In the genomic region with DNA sequence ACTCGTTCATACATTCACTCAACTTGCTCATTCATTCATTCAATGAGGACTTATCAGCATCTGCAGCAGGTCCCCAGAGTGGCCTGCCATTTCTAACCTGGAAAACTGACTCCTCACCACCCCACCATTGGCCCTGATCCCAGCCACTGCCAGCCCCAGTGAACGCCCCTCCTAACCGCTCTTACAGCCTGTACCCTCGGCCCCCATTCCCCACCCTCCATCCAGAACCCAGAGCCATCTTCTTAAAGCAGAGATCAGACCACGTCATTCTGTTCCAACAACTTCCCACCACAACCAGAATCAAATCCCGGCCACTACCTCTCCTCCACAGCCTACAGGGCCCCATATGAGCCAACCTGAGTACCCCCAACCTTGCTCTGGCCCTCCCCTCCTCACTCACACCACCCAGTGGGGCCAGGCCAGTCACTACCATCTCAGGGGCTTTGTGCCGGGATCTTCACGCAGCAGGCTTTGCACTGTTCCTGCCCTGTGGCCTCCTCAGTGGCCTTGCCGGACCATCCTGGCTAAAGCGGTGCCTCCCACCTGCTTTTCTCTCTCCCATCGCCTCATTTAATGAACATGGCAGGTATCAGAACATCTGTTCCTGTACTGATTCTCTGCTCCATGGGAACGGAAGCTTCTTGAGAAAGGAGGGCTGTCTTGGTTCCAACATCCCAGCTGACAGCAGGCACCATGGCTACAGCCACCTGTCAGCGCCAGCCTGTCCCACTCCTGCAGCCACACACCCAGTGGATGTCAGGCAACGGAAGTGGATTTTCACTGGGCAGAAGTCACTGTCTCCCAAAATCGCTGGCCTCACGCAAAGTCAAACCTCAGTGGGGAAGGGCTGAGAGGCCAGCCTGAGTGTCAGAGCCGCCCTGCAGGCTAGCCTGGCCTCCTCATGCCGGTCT, we compare ENCODE assay signal across 10 cellular contexts. TPM values are rescaled to one million over a fixed set of nuclear protein-coding genes. Genes with fewer than 3 reads are reported as not detected.
DNase-seq lines count a peak whose midpoint lies in the region; ATAC-seq and TF ChIP-seq lines count a peak whose summit lies in the region.
"Had no signal": no experiment of that assay in that cellular context is flagged by ENCODE, and none has a peak within 500 bp of the region (broad histone marks: within the 10 kb centered on the region; RNA-seq: fewer than 3 reads in every experiment).

No MANE protein-coding gene starts in this region.

- H3K27me3 ChIP-seq in CD8-positive, alpha-beta T cell (ENCODE audit: insufficient read depth, low read length), result no peaks in the 10 kb centered on the region
- no peaks in the 10 kb centered on the region for H3K27me3 ChIP-seq in esophagus squamous epithelium
- H3K27me3 ChIP-seq in psoas muscle (ENCODE audit: insufficient read depth in 3 of 3, low read length in 2 of 3), result no peaks in the 10 kb centered on the region

- TF ChIP-seq CTCF in CD8-positive, alpha-beta T cell (IDR thresholded peaks at IDR 0.05), result no peak
- TF ChIP-seq CTCF in OCI-LY7 (conservative IDR thresholded peaks at IDR 0.05; ENCODE audit: low read length), result no peak
- no peak for TF ChIP-seq CTCF in esophagus squamous epithelium (IDR thresholded peaks at IDR 0.05)
- no peak for TF ChIP-seq CTCF in psoas muscle (IDR thresholded peaks at IDR 0.05)

- H3K27ac ChIP-seq in CD8-positive, alpha-beta T cell (ENCODE audit: low read depth, low read length), result no peak overlapping the region
- peak overlapping the region; percentile 74 for H3K27ac ChIP-seq in OCI-LY7 (ENCODE audit: low read depth, low read length, poor library complexity, severe bottlenecking)
- H3K27ac ChIP-seq in esophagus squamous epithelium, result peak overlapping the region; percentile 18 to 91 (median 82)
- peak overlapping the region; percentile 92 for H3K27ac ChIP-seq in psoas muscle
- H3K27ac ChIP-seq: PC-9 had no signal

- peak overlapping the region; percentile 87 for H3K27ac Mint-ChIP-seq in CD8-positive, alpha-beta T cell

- H3K27me3 Mint-ChIP-seq in CD8-positive, alpha-beta T cell (ENCODE audit: low read depth), result no peaks in the 10 kb centered on the region

- peak overlapping the region; percentile 3; the same call in 1 of the 2 replicates for H3K4me2 ChIP-seq in OCI-LY7 (ENCODE audit: low read length)
- H3K4me2 ChIP-seq: PC-9 had no signal

- no TSS peak for BruUV-seq in OCI-LY7 (replicated peaks; lab: Mats Ljungman, UMichigan)

- TF ChIP-seq POLR2A in esophagus squamous epithelium (IDR thresholded peaks at IDR 0.05), result no peak

- intact Hi-C loops in CD8-positive, alpha-beta T cell (cut with DNase I, micrococcal nuclease), result no loop called here
- intact Hi-C loops in OCI-LY7 (cut with micrococcal nuclease; ENCODE audit: unreplicated experiment) (no loop called here), esophagus squamous epithelium (cut with DNase I) (no loop called here), psoas muscle (cut with DNase I) (no loop called here)

- no peaks in the 10 kb centered on the region for H3K9me3 Mint-ChIP-seq in CD8-positive, alpha-beta T cell

- H3K4me3 Mint-ChIP-seq in CD8-positive, alpha-beta T cell, result peak overlapping the region; percentile 43

- ATAC-seq in CD8-positive, alpha-beta T cell, result no peak
- ATAC-seq in psoas muscle, result peak; percentile 41 to 70 (median 43)
- ATAC-seq in HG02870 (IDR thresholded peaks at IDR 0.05; ENCODE audit: unreplicated experiment), result no peak

- no peak overlapping the region for H2AFZ ChIP-seq in OCI-LY7 (ENCODE audit: low read length)
- H2AFZ ChIP-seq: PC-9 had no signal

- H3K9me3 ChIP-seq in CD8-positive, alpha-beta T cell (ENCODE audit: low read length), result no peaks in the 10 kb centered on the region
- H3K9me3 ChIP-seq in OCI-LY7 (ENCODE audit: low read length), result no peaks in the 10 kb centered on the region
- no peaks in the 10 kb centered on the region for H3K9me3 ChIP-seq in esophagus squamous epithelium
- H3K9me3 ChIP-seq in psoas muscle, result no peaks in the 10 kb centered on the region

- peaks cover 95% of the 10 kb centered on the region for H3K4me1 Mint-ChIP-seq in CD8-positive, alpha-beta T cell (ENCODE audit: low read depth)

- no peaks in the 10 kb centered on the region for H4K20me1 ChIP-seq in OCI-LY7 (ENCODE audit: insufficient read depth, low read length)

- CTCF ChIA-PET in CD8-positive, alpha-beta T cell (lab: Charles Lee), result interaction anchor here (1.4 to 3.1 kb wide), 4 partner anchors 10 to 42 kb away, joined by 4 to 23 read pairs (median 8); no protein-coding TSS in a partner anchor
- CTCF ChIA-PET in OCI-LY7 (lab: Charles Lee; ENCODE audit: unreplicated experiment), result no interaction called here

- no peak overlapping the region for H3K4me3 ChIP-seq in CD8-positive, alpha-beta T cell (ENCODE audit: low read depth, low read length)
- no peak overlapping the region for H3K4me3 ChIP-seq in OCI-LY7 (ENCODE audit: low read depth, low read length, poor library complexity, severe bottlenecking)
- no peak overlapping the region for H3K4me3 ChIP-seq in esophagus squamous epithelium
- no peak overlapping the region for H3K4me3 ChIP-seq in psoas muscle
- H3K4me3 ChIP-seq: PC-9 had no signal

- POLR2A ChIA-PET in CD8-positive, alpha-beta T cell (lab: Charles Lee), result interaction anchor here (1.0 to 3.1 kb wide), 3 partner anchors 8 to 51 kb away, joined by 3 to 22 read pairs (median 4); no protein-coding TSS in a partner anchor
- POLR2A ChIA-PET in OCI-LY7 (lab: Charles Lee), result no interaction called here

- H3K36me3 ChIP-seq in CD8-positive, alpha-beta T cell (ENCODE audit: insufficient read depth, low read length), result no peaks in the 10 kb centered on the region
- H3K36me3 ChIP-seq in OCI-LY7 (ENCODE audit: insufficient read depth, low read length), result peaks cover 96% of the 10 kb centered on the region
- H3K36me3 ChIP-seq in esophagus squamous epithelium, result peaks cover 0 to 97% (median 0%) of the 10 kb centered on the region in 3 donors
- H3K36me3 ChIP-seq in psoas muscle (ENCODE audit: insufficient read depth in 1 of 2, low read depth in 1 of 2), result peaks cover 0 to 17% of the 10 kb centered on the region in 2 donors

- peaks cover 84% of the 10 kb centered on the region for H3K4me1 ChIP-seq in CD8-positive, alpha-beta T cell (ENCODE audit: insufficient read depth, low read length)
- peaks cover 69% of the 10 kb centered on the region for H3K4me1 ChIP-seq in OCI-LY7 (ENCODE audit: insufficient read depth, low read length, poor library complexity, severe bottlenecking)
- H3K4me1 ChIP-seq in esophagus squamous epithelium, result peaks cover 37 to 98% (median 65%) of the 10 kb centered on the region in 3 donors
- peaks cover 78% of the 10 kb centered on the region for H3K4me1 ChIP-seq in psoas muscle

- WGBS in esophagus squamous epithelium, 2 donors, result 91 to 96% methylated on average over 15 to 18 of the region's 18 CpGs
- 50 to 74% (median 64%) methylated on average over 18 of the region's 18 CpGs for WGBS in psoas muscle, 3 donors

- no peaks in the 10 kb centered on the region for H3K9me2 ChIP-seq in OCI-LY7 (ENCODE audit: insufficient read depth, low read length)

- no peaks in the 10 kb centered on the region; the same call in 1 of the 2 replicates for H3K79me2 ChIP-seq in OCI-LY7 (ENCODE audit: insufficient read depth, low read depth, low read length)

- H3K36me3 Mint-ChIP-seq in CD8-positive, alpha-beta T cell, result peaks cover 40% of the 10 kb centered on the region

- DNase-seq in CD8-positive, alpha-beta T cell, result peak in 1 of 7 experiments; percentile 2
- no peak for DNase-seq in OCI-LY7 (ENCODE audit: low spot score)
- no peak for DNase-seq in esophagus squamous epithelium (lab: John Stamatoyannopoulos, UW)
- DNase-seq in psoas muscle, result peak in 1 of 2 donors; percentile 74
- no peak for DNase-seq in amygdala (lab: John Stamatoyannopoulos, UW)
- DNase-seq in stimulated activated CD4-positive, alpha-beta T cell treated with anti-CD3 and anti-CD28 coated beads, Interleukin-4, amount 100 ng/mL, for 1 hour, result no peak
- DNase-seq in activated T-cell treated with anti-CD3 and anti-CD28 coated beads, Interleukin-2, amount 50 U/mL, for 48 hours, result no peak
- DNase-seq: NCI-H1436 treated with DMSO at 0.1 percent for 48 hours, PC-9 had no signal

RNA-seq across cellular contexts. Expression of a gene that starts 45.4 kb away (rescaled TPM):
- 10 to 100 TPM; 51.9 to 57.1 TPM for total RNA-seq in CD8-positive, alpha-beta T cell
- 37.6 and 56.6 TPM in 2 replicates for total RNA-seq in OCI-LY7 (2014; rRNA removed; shearing (Covaris generic))
- total RNA-seq in OCI-LY7 (2022) (50.5 and 58.5 TPM in 2 replicates), esophagus squamous epithelium (10 to 100 TPM; 27.4 to 54.2 (median 31.5) TPM), psoas muscle (100 to 1,000 TPM in 1 of 4 donors, 10 to 100 TPM in 3; 31.0 to 142 (median 43.1) TPM)
- 100 to 1,000 TPM in 1 of 3 donors, 10 to 100 TPM in 2; 34.9 to 178 (median 55.8) TPM for polyA plus RNA-seq in psoas muscle

Comparison
In these comparisons a context has a peak if more than half of its experiments do, and no peak if none do; other contexts are left out.
1. ATAC-seq: peak in psoas muscle (4 of 4); none in CD8-positive, alpha-beta T cell (single experiment) and HG02870 (single experiment).